Comparison of ENCODE assay signal across 16 cellular contexts in genomic region chr3:115814006-115814405, GRCh38.
"Had no signal": no experiment of that assay in that cellular context is flagged by ENCODE, and none has a peak within 500 bp of the region (broad histone marks: within the 10 kb centered on the region; RNA-seq: fewer than 3 reads in every experiment).

No MANE protein-coding gene starts in this region.

- H3K9me3 ChIP-seq: colonic mucosa, esophagus squamous epithelium, gastroesophageal sphincter, heart right ventricle had no signal

- H3K36me3 ChIP-seq: cardiac muscle cell, colonic mucosa, esophagus squamous epithelium, gastroesophageal sphincter, heart right ventricle had no signal

- H3K4me3 Mint-ChIP-seq: activated CD4-positive, alpha-beta memory T cell treated with anti-CD3 and anti-CD28 coated beads for 36 hours; activated CD4-positive, alpha-beta T cell treated with anti-CD3 and anti-CD28 coated beads for 36 hours; activated CD4-positive, alpha-beta T cell treated with anti-CD3 and anti-CD28 coated beads, Interleukin-2, amount 10 ng/mL, durations not matched to agents 24 days and 14 days; activated CD8-positive, alpha-beta memory T cell treated with anti-CD3 and anti-CD28 coated beads, Interleukin-2, amount 10 ng/mL, durations not matched to agents 7 days and 5 days; activated CD8-positive, alpha-beta T cell treated with anti-CD3 and anti-CD28 coated beads, Interleukin-2, amount 10 ng/mL, durations not matched to agents 7 days and 5 days; activated naive CD4-positive, alpha-beta T cell treated with anti-CD3 and anti-CD28 coated beads, Interleukin-2, amount 10 ng/mL, durations not matched to agents 7 days and 5 days; activated naive CD8-positive, alpha-beta T cell; activated T-helper 1 cell treated with anti-CD3 and anti-CD28 coated beads, Interleukin-12 subunit alpha, Interleukin-12 subunit beta, Interleukin-2, Interleukin-4 antibody, amounts not matched to agents 30 ng/mL and 10 ng/mL and 1 ng/mL, durations not matched to agents 14 hours and 24 hours and 36 hours had no signal

- H3K36me3 Mint-ChIP-seq: activated CD4-positive, alpha-beta memory T cell treated with anti-CD3 and anti-CD28 coated beads for 36 hours; activated CD8-positive, alpha-beta memory T cell treated with anti-CD3 and anti-CD28 coated beads, Interleukin-2, amount 10 ng/mL, durations not matched to agents 7 days and 5 days; activated naive CD4-positive, alpha-beta T cell treated with anti-CD3 and anti-CD28 coated beads, Interleukin-2, amount 10 ng/mL, durations not matched to agents 7 days and 5 days; activated naive CD8-positive, alpha-beta T cell had no signal

- H3K27ac Mint-ChIP-seq: activated CD4-positive, alpha-beta memory T cell treated with anti-CD3 and anti-CD28 coated beads for 36 hours; activated CD4-positive, alpha-beta T cell treated with anti-CD3 and anti-CD28 coated beads for 36 hours; activated CD4-positive, alpha-beta T cell treated with anti-CD3 and anti-CD28 coated beads, Interleukin-2, amount 10 ng/mL, durations not matched to agents 24 days and 14 days; activated CD8-positive, alpha-beta memory T cell treated with anti-CD3 and anti-CD28 coated beads, Interleukin-2, amount 10 ng/mL, durations not matched to agents 7 days and 5 days; activated CD8-positive, alpha-beta T cell treated with anti-CD3 and anti-CD28 coated beads, Interleukin-2, amount 10 ng/mL, durations not matched to agents 7 days and 5 days; activated naive CD4-positive, alpha-beta T cell treated with anti-CD3 and anti-CD28 coated beads, Interleukin-2, amount 10 ng/mL, durations not matched to agents 7 days and 5 days; activated naive CD8-positive, alpha-beta T cell; activated T-helper 1 cell treated with anti-CD3 and anti-CD28 coated beads, Interleukin-12 subunit alpha, Interleukin-12 subunit beta, Interleukin-2, Interleukin-4 antibody, amounts not matched to agents 30 ng/mL and 10 ng/mL and 1 ng/mL, durations not matched to agents 14 hours and 24 hours and 36 hours; activated T-helper 2 cell treated with anti-CD3 and anti-CD28 coated beads, Interferon-gamma antibody, Interleukin-2, Interleukin-4, amounts not matched to agents 10 μg/mL and 5 μg/mL and 100 μg/mL, durations not matched to agents 14 hours and 24 hours and 36 hours had no signal

- H3K4me1 Mint-ChIP-seq: activated CD4-positive, alpha-beta T cell treated with anti-CD3 and anti-CD28 coated beads for 36 hours; activated CD4-positive, alpha-beta T cell treated with anti-CD3 and anti-CD28 coated beads, Interleukin-2, amount 10 ng/mL, durations not matched to agents 24 days and 14 days; activated CD8-positive, alpha-beta memory T cell treated with anti-CD3 and anti-CD28 coated beads, Interleukin-2, amount 10 ng/mL, durations not matched to agents 7 days and 5 days; activated naive CD4-positive, alpha-beta T cell treated with anti-CD3 and anti-CD28 coated beads, Interleukin-2, amount 10 ng/mL, durations not matched to agents 7 days and 5 days had no signal

- H3K4me3 ChIP-seq: cardiac muscle cell, colonic mucosa, esophagus squamous epithelium, gastroesophageal sphincter, heart right ventricle had no signal

- DNase-seq: esophagus squamous epithelium had no signal

- H3K27ac ChIP-seq: cardiac muscle cell, colonic mucosa, epithelial cell of prostate, esophagus squamous epithelium, gastroesophageal sphincter, heart right ventricle had no signal

- H3K27me3 ChIP-seq: cardiac muscle cell, colonic mucosa, gastroesophageal sphincter had no signal

- H3K4me1 ChIP-seq: colonic mucosa, esophagus squamous epithelium, gastroesophageal sphincter, heart right ventricle had no signal

- H3K9me3 Mint-ChIP-seq: activated CD4-positive, alpha-beta memory T cell treated with anti-CD3 and anti-CD28 coated beads for 36 hours; activated CD4-positive, alpha-beta T cell treated with anti-CD3 and anti-CD28 coated beads, Interleukin-2, amount 10 ng/mL, durations not matched to agents 24 days and 14 days; activated naive CD4-positive, alpha-beta T cell treated with anti-CD3 and anti-CD28 coated beads, Interleukin-2, amount 10 ng/mL, durations not matched to agents 7 days and 5 days; activated T-helper 1 cell treated with anti-CD3 and anti-CD28 coated beads, Interleukin-12 subunit alpha, Interleukin-12 subunit beta, Interleukin-2, Interleukin-4 antibody, amounts not matched to agents 30 ng/mL and 10 ng/mL and 1 ng/mL, durations not matched to agents 14 hours and 24 hours and 36 hours; activated T-helper 2 cell treated with anti-CD3 and anti-CD28 coated beads, Interferon-gamma antibody, Interleukin-2, Interleukin-4, amounts not matched to agents 10 μg/mL and 5 μg/mL and 100 μg/mL, durations not matched to agents 14 hours and 24 hours and 36 hours had no signal

- FAIRE-seq: astrocyte had no signal
